12 cellular contexts compared by ENCODE assay signal in genomic region chr7:137879357-137880158, GRCh38. TPM values are rescaled to one million over a fixed set of nuclear protein-coding genes. Genes with fewer than 3 reads are reported as not detected.
A peak's percentile ranks its signal among the peaks of the same experiment; 100 is the strongest.
DNase-seq lines count a peak whose midpoint lies in the region; FAIRE-seq and TF ChIP-seq lines count a peak whose summit lies in the region.
"Had no signal": no experiment of that assay in that cellular context is flagged by ENCODE, and none has a peak within 500 bp of the region (broad histone marks: within the 10 kb centered on the region; RNA-seq: fewer than 3 reads in every experiment).

No MANE protein-coding gene starts in this region.

- H3K14ac ChIP-seq in neuronal stem cell (ENCODE audit: low read length): no peak overlapping the region

- DNase-seq in Daoy (ENCODE audit: low read depth): peak; percentile 31
- peak; percentile 29 to 49 for DNase-seq in HAP-1 (ENCODE audit: low spot score in 2 of 2)
- DNase-seq in choroid plexus epithelial cell (ENCODE audit: low read depth): peak; percentile 73
- DNase-seq in neuronal stem cell (ENCODE audit: low spot score): no peak
- no peak for DNase-seq in NCI-H226
- DNase-seq in NOMO-1 treated with DMSO at 0.1 percent for 48 hours (lab: John Stamatoyannopoulos, UW; ENCODE audit: unreplicated experiment): no peak
- no peak for DNase-seq in PC-9
- DNase-seq in urothelium cell line (ENCODE audit: low spot score): no peak
- DNase-seq: cerebellar nuclear complex; DMS79 treated with DMSO at 0.1 percent for 48 hours; naive thymus-derived CD8-positive, alpha-beta T cell; stimulated activated naive CD4-positive, alpha-beta T cell had no signal

- H3K4me3 ChIP-seq in HAP-1 (no peak overlapping the region), choroid plexus epithelial cell (ENCODE audit: low read depth, low read length) (no peak overlapping the region), neuronal stem cell (ENCODE audit: low read length in 2 of 2) (no peak overlapping the region), PC-9 (no peak overlapping the region)

- WGBS in neuronal stem cell (ENCODE audit: extremely low coverage in 2 of 2, insufficient read length in 2 of 2, insufficient replicate concordance in 1 of 2), 2 donors: no CpG with 5 or more reads among the region's 20 CpGs

- intact Hi-C loops in PC-9 (cut with micrococcal nuclease; ENCODE audit: unreplicated experiment): no loop called here

- no peaks in the 10 kb centered on the region for H3K79me2 ChIP-seq in PC-9 (ENCODE audit: low read depth)

- no peak overlapping the region for H2BK12ac ChIP-seq in neuronal stem cell (ENCODE audit: low read length)

- peak overlapping the region; percentile 6 for H2AFZ ChIP-seq in neuronal stem cell (ENCODE audit: low read length)
- H2AFZ ChIP-seq in PC-9: no peak overlapping the region

- H2AK5ac ChIP-seq in neuronal stem cell (ENCODE audit: low read depth, low read length): no peak overlapping the region

- no peak overlapping the region for H4K8ac ChIP-seq in neuronal stem cell (ENCODE audit: low read depth, low read length)

- no peak for FAIRE-seq in urothelium cell line (lab: Jason Lieb, UNC)

- in situ Hi-C loops in HAP-1 (cut with MboI; ENCODE audit: low sequenced_read_pairs): no loop called here

- CTCF ChIA-PET in PC-9 (lab: Charles Lee): no interaction called here

- no peak overlapping the region for H2BK120ac ChIP-seq in neuronal stem cell (ENCODE audit: low read depth, low read length)

- TF ChIP-seq CTCF in choroid plexus epithelial cell (conservative IDR thresholded peaks at IDR 0.05; ENCODE audit: low read depth, low read length) (no peak), PC-9 (conservative IDR thresholded peaks at IDR 0.05) (no peak)

- H4K91ac ChIP-seq in neuronal stem cell (ENCODE audit: low read depth, low read length, poor library complexity): no peak overlapping the region

- H3K4ac ChIP-seq in neuronal stem cell (ENCODE audit: low read length): no peak overlapping the region

- no peak overlapping the region for H2BK5ac ChIP-seq in neuronal stem cell (ENCODE audit: low read length)

- BruUV-seq in PC-9 (replicated peaks; lab: Mats Ljungman, UMichigan): no TSS peak

- H3K36me3 ChIP-seq in HAP-1 (replicated peaks) (peaks cover 37% of the 10 kb centered on the region), neuronal stem cell (replicated peaks in 1 of 2; ENCODE audit: control insufficient read depth in 2 of 2, insufficient read depth in 2 of 2, low read length in 2 of 2) (peaks cover 26 to 80% of the 10 kb centered on the region in 2 donors), PC-9 (ENCODE audit: low read depth) (peaks cover 33% of the 10 kb centered on the region)

- no peaks in the 10 kb centered on the region for H3K27me3 ChIP-seq in HAP-1 (ENCODE audit: low read depth)
- H3K27me3 ChIP-seq in neuronal stem cell (ENCODE audit: control insufficient read depth in 3 of 3, insufficient read depth in 3 of 3, low read depth in 1 of 3, low read length in 3 of 3): no peaks in the 10 kb centered on the region
- no peaks in the 10 kb centered on the region for H3K27me3 ChIP-seq in PC-9 (ENCODE audit: insufficient read depth, low read depth)

- H3K4me2 ChIP-seq in neuronal stem cell (ENCODE audit: insufficient read depth, low read length, poor library complexity, severe bottlenecking) (no peak overlapping the region), PC-9 (no peak overlapping the region)

- peak overlapping the region; percentile 44 for H3K18ac ChIP-seq in neuronal stem cell (ENCODE audit: low read length)

- H3K9me3 ChIP-seq in HAP-1: no peaks in the 10 kb centered on the region
- peaks cover 7 to 21% of the 10 kb centered on the region in 2 donors for H3K9me3 ChIP-seq in neuronal stem cell (replicated peaks in 1 of 2; ENCODE audit: control insufficient read depth in 2 of 2, insufficient read depth in 1 of 2, low read depth in 1 of 2, low read length in 2 of 2)
- no peaks in the 10 kb centered on the region for H3K9me3 ChIP-seq in PC-9 (ENCODE audit: insufficient read depth, low read depth)

- H3K4me1 ChIP-seq in HAP-1: peaks cover 35% of the 10 kb centered on the region
- peaks cover 24 to 41% of the 10 kb centered on the region in 2 donors for H3K4me1 ChIP-seq in neuronal stem cell (ENCODE audit: control insufficient read depth in 2 of 2, insufficient read depth in 1 of 2, low read depth in 1 of 2, low read length in 2 of 2)
- H3K4me1 ChIP-seq in PC-9 (replicated peaks; ENCODE audit: insufficient read depth): peaks cover 25% of the 10 kb centered on the region

- no peak overlapping the region for H3K9ac ChIP-seq in neuronal stem cell (ENCODE audit: low read depth, low read length, poor library complexity)

- H4K20me1 ChIP-seq in PC-9 (ENCODE audit: insufficient read depth): no peaks in the 10 kb centered on the region

- H3K9me2 ChIP-seq in PC-9 (ENCODE audit: insufficient read depth): no peaks in the 10 kb centered on the region

- H3K27ac ChIP-seq in neuronal stem cell (replicated peaks; ENCODE audit: low read length): no peak overlapping the region
- H3K27ac ChIP-seq in PC-9: no peak overlapping the region

- peaks cover 11% of the 10 kb centered on the region; the same call in 1 of the 2 replicates for H3F3A ChIP-seq in PC-9 (ENCODE audit: insufficient read depth, low read depth)

- POLR2A ChIA-PET in PC-9 (lab: Charles Lee; ENCODE audit: unreplicated experiment): interaction anchor here (0.5 kb wide), 1 partner anchor 256 kb away, joined by 16 read pairs; no protein-coding TSS in a partner anchor

- no peaks in the 10 kb centered on the region for H3K79me1 ChIP-seq in neuronal stem cell (ENCODE audit: low read depth, low read length)

- H3K23ac ChIP-seq in neuronal stem cell (ENCODE audit: low read depth, low read length, poor library complexity): no peak overlapping the region

- H2BK15ac ChIP-seq in neuronal stem cell (ENCODE audit: low read length): no peak overlapping the region

RNA-seq across cellular contexts. Expression of gene DGKI, which starts 32.8 kb away (rescaled TPM):
- 26.1 and 29.9 TPM in 2 replicates for total RNA-seq in Daoy (2014; rRNA removed; shearing (Covaris generic))
- 2.1 TPM for polyA plus RNA-seq in neuronal stem cell (2013, experiment 1 of 2)
- 2.3 TPM for polyA plus RNA-seq in neuronal stem cell (2013, experiment 2 of 2)
- total RNA-seq in PC-9 (2021): 0.41 and 0.65 TPM in 2 replicates
- total RNA-seq: naive thymus-derived CD8-positive, alpha-beta T cell had no signal

Comparison
In these comparisons a context has a peak if more than half of its experiments do, and no peak if none do; other contexts are left out.
1. DNase-seq: peak in Daoy (single experiment), HAP-1 (2 of 2) and choroid plexus epithelial cell (single experiment); none in neuronal stem cell (single experiment), NCI-H226 (single experiment), NOMO-1 treated with DMSO at 0.1 percent for 48 hours (single experiment), PC-9 (0 of 2) and urothelium cell line (single experiment).
2. RNA of gene DGKI, which starts 32.8 kb away (total RNA-seq): 26.1 to 29.9 TPM in Daoy; 0.41 to 0.65 TPM in PC-9; every median in the first group is over 10 times any median in the second.